Comparison of ENCODE assay signal across 17 cellular contexts in genomic region chr10:35526775-35527174, GRCh38.
A peak's percentile ranks its signal among the peaks of the same experiment; 100 is the strongest.
DNase-seq lines count a peak whose midpoint lies in the region; ATAC-seq and TF ChIP-seq lines count a peak whose summit lies in the region.
"Had no signal": no experiment of that assay in that cellular context is flagged by ENCODE, and none has a peak within 500 bp of the region (broad histone marks: within the 10 kb centered on the region; RNA-seq: fewer than 3 reads in every experiment).

No MANE protein-coding gene starts in this region.

- no peak overlapping the region for H3K4me3 Mint-ChIP-seq in activated naive CD4-positive, alpha-beta T cell treated with anti-CD3 and anti-CD28 coated beads, Interleukin-2, amount 50 U/mL, for 24 hours
- no peak overlapping the region for H3K4me3 Mint-ChIP-seq in activated naive CD4-positive, alpha-beta T cell treated with anti-CD3 and anti-CD28 coated beads, Interleukin-2, amount 10 ng/mL, durations not matched to agents 7 days and 5 days
- H3K4me3 Mint-ChIP-seq in progenitor cell of endocrine pancreas (ENCODE audit: low read depth) = no peak overlapping the region
- H3K4me3 Mint-ChIP-seq: CD14-positive monocyte; CD4-positive, alpha-beta T cell; CD8-positive, alpha-beta memory T cell; H9 had no signal

- H3K27me3 Mint-ChIP-seq in activated naive CD4-positive, alpha-beta T cell treated with anti-CD3 and anti-CD28 coated beads, Interleukin-2, amount 50 U/mL, for 24 hours = no peaks in the 10 kb centered on the region
- no peaks in the 10 kb centered on the region for H3K27me3 Mint-ChIP-seq in activated naive CD4-positive, alpha-beta T cell treated with anti-CD3 and anti-CD28 coated beads, Interleukin-2, amount 10 ng/mL, durations not matched to agents 7 days and 5 days
- H3K27me3 Mint-ChIP-seq in progenitor cell of endocrine pancreas = no peaks in the 10 kb centered on the region
- H3K27me3 Mint-ChIP-seq: CD4-positive, alpha-beta T cell; CD8-positive, alpha-beta memory T cell had no signal

- H3K4me3 ChIP-seq in Jurkat, Clone E6-1 (ENCODE audit: low read length) = no peak overlapping the region
- H3K4me3 ChIP-seq: BLaER1 treated with 17β-estradiol and CSF1 and Interleukin-3, amounts not matched to agents 10 nM and 100 nM; GM23248 had no signal

- TF ChIP-seq CTCF in progenitor cell of endocrine pancreas (IDR thresholded peaks at IDR 0.05; ENCODE audit: unreplicated experiment) = no peak

- CTCF ChIA-PET in activated naive CD4-positive, alpha-beta T cell treated with anti-CD3 and anti-CD28 coated beads, Interleukin-2, amount 10 ng/mL, durations not matched to agents 7 days and 5 days (lab: Charles Lee) = interaction anchor here (2.3 kb wide), 1 partner anchor 36 kb away, joined by 6 read pairs; no protein-coding TSS in a partner anchor

- no peak for DNase-seq in activated naive CD4-positive, alpha-beta T cell treated with anti-CD3 and anti-CD28 coated beads, Interleukin-2, amount 10 ng/mL, durations not matched to agents 7 days and 5 days
- peak; percentile 58 for DNase-seq in Jurkat, Clone E6-1 (ENCODE audit: low read depth, low spot score)
- DNase-seq in progenitor cell of endocrine pancreas (ENCODE audit: low spot score, unreplicated experiment) (no peak), SKM-1 treated with dmso at 0.1 percent for 144 hours (lab: John Stamatoyannopoulos, UW; ENCODE audit: unreplicated experiment) (no peak)
- DNase-seq: BE2C; CD4-positive, alpha-beta T cell; CD8-positive, alpha-beta memory T cell; DMS 273 treated with DMSO at 0.1 percent for 48 hours; DMS79 treated with DMSO at 0.1 percent for 48 hours; GF-D8; GM23248; H9 had no signal

- H3K36me3 Mint-ChIP-seq in activated naive CD4-positive, alpha-beta T cell treated with anti-CD3 and anti-CD28 coated beads, Interleukin-2, amount 50 U/mL, for 24 hours = peaks cover 13% of the 10 kb centered on the region
- H3K36me3 Mint-ChIP-seq in activated naive CD4-positive, alpha-beta T cell treated with anti-CD3 and anti-CD28 coated beads, Interleukin-2, amount 10 ng/mL, durations not matched to agents 7 days and 5 days = peaks cover 18% of the 10 kb centered on the region
- H3K36me3 Mint-ChIP-seq in progenitor cell of endocrine pancreas (ENCODE audit: insufficient read depth) = peaks cover 8% of the 10 kb centered on the region

- no peak for ATAC-seq in GM21381 (IDR thresholded peaks at IDR 0.05; ENCODE audit: unreplicated experiment)
- ATAC-seq: HCT116 had no signal

- H3K27ac Mint-ChIP-seq in activated naive CD4-positive, alpha-beta T cell treated with anti-CD3 and anti-CD28 coated beads, Interleukin-2, amount 50 U/mL, for 24 hours = peak overlapping the region; percentile 74
- no peak overlapping the region for H3K27ac Mint-ChIP-seq in activated naive CD4-positive, alpha-beta T cell treated with anti-CD3 and anti-CD28 coated beads, Interleukin-2, amount 10 ng/mL, durations not matched to agents 7 days and 5 days
- peak overlapping the region; percentile 70 for H3K27ac Mint-ChIP-seq in progenitor cell of endocrine pancreas
- H3K27ac Mint-ChIP-seq: CD14-positive monocyte; CD4-positive, alpha-beta T cell; H9 had no signal

- H3K9me3 Mint-ChIP-seq in activated naive CD4-positive, alpha-beta T cell treated with anti-CD3 and anti-CD28 coated beads, Interleukin-2, amount 50 U/mL, for 24 hours = no peaks in the 10 kb centered on the region
- no peaks in the 10 kb centered on the region for H3K9me3 Mint-ChIP-seq in activated naive CD4-positive, alpha-beta T cell treated with anti-CD3 and anti-CD28 coated beads, Interleukin-2, amount 10 ng/mL, durations not matched to agents 7 days and 5 days
- H3K9me3 Mint-ChIP-seq in progenitor cell of endocrine pancreas (ENCODE audit: low read depth) = no peaks in the 10 kb centered on the region
- H3K9me3 Mint-ChIP-seq: CD14-positive monocyte; CD4-positive, alpha-beta T cell; CD8-positive, alpha-beta memory T cell; H9 had no signal

- H3K4me1 Mint-ChIP-seq in activated naive CD4-positive, alpha-beta T cell treated with anti-CD3 and anti-CD28 coated beads, Interleukin-2, amount 50 U/mL, for 24 hours = peaks cover 22% of the 10 kb centered on the region
- H3K4me1 Mint-ChIP-seq in activated naive CD4-positive, alpha-beta T cell treated with anti-CD3 and anti-CD28 coated beads, Interleukin-2, amount 10 ng/mL, durations not matched to agents 7 days and 5 days = no peaks in the 10 kb centered on the region
- H3K4me1 Mint-ChIP-seq in progenitor cell of endocrine pancreas (ENCODE audit: low read depth) = peaks cover 1% of the 10 kb centered on the region
